16 cellular contexts compared by ENCODE assay signal in the genomic region with DNA sequence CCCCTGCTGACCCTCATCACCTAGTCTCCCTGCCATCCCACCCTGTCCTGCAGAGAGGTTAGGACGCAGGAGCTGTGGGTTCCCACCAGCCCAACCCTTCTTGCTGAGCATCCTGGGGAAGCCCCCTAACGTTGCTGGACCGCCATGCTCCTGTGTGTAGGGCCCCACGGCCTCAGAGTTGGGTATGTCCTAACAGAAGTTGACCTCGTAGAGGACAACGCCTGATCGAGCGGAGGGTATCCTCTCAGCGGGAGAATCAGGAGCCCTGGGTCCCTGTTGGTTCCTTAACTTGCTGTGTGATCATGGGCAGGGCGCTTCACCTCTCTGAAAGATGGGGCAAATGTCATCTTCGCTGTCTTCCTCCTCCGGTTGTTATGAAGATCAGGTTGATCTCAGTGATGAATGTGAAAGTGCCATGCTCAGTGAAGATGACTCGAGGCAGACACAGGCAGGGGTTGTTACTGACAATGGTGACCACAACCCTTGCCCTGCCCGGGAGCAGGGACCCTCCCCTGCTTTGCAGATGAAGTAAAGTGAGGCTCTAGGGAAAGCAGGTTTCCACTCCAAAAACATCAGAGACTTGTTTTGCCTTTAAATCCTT. TPM values are rescaled to one million over a fixed set of nuclear protein-coding genes. Genes with fewer than 3 reads are reported as not detected.
DNase-seq lines count a peak whose midpoint lies in the region; ATAC-seq and TF ChIP-seq lines count a peak whose summit lies in the region.
"Had no signal": no experiment of that assay in that cellular context is flagged by ENCODE, and none has a peak within 500 bp of the region (broad histone marks: within the 10 kb centered on the region; RNA-seq: fewer than 3 reads in every experiment).

No MANE protein-coding gene starts in this region.

- peaks cover 4% of the 10 kb centered on the region for H3K9me3 Mint-ChIP-seq in activated CD4-positive, alpha-beta memory T cell treated with anti-CD3 and anti-CD28 coated beads, Interleukin-2, amount 10 ng/mL, durations not matched to agents 7 days and 5 days
- no peaks in the 10 kb centered on the region for H3K9me3 Mint-ChIP-seq in osteocyte (ENCODE audit: unreplicated experiment)

- no peaks in the 10 kb centered on the region for H3K27me3 Mint-ChIP-seq in activated CD4-positive, alpha-beta memory T cell treated with anti-CD3 and anti-CD28 coated beads, Interleukin-2, amount 10 ng/mL, durations not matched to agents 7 days and 5 days
- peaks cover 11% of the 10 kb centered on the region for H3K27me3 Mint-ChIP-seq in osteocyte (ENCODE audit: unreplicated experiment)

- peak overlapping the region; percentile 96 for H3K27ac Mint-ChIP-seq in activated CD4-positive, alpha-beta memory T cell treated with anti-CD3 and anti-CD28 coated beads, Interleukin-2, amount 10 ng/mL, durations not matched to agents 7 days and 5 days
- no peak overlapping the region for H3K27ac Mint-ChIP-seq in osteocyte (ENCODE audit: unreplicated experiment)
- H3K27ac Mint-ChIP-seq: WTC11 had no signal

- CTCF ChIA-PET in activated CD4-positive, alpha-beta memory T cell treated with anti-CD3 and anti-CD28 coated beads, Interleukin-2, amount 10 ng/mL, durations not matched to agents 7 days and 5 days (lab: Charles Lee), result interaction anchor here (0.6 to 4.5 kb wide), 13 partner anchors 10 to 108 kb away, joined by 3 to 53 read pairs (median 4); a partner anchor contains a TSS

- peaks cover 65% of the 10 kb centered on the region for H3K4me1 Mint-ChIP-seq in activated CD4-positive, alpha-beta memory T cell treated with anti-CD3 and anti-CD28 coated beads, Interleukin-2, amount 10 ng/mL, durations not matched to agents 7 days and 5 days
- H3K4me1 Mint-ChIP-seq in osteocyte (ENCODE audit: unreplicated experiment), result peaks cover under 1% of the 10 kb centered on the region
- H3K4me1 Mint-ChIP-seq: WTC11 had no signal

- no peak for ATAC-seq in omental fat pad (ENCODE audit: low FRiP score)
- ATAC-seq: WTC11 had no signal

- DNase-seq in activated CD4-positive, alpha-beta T cell treated with anti-CD3 and anti-CD28 coated beads for 4 hours, result peak; percentile 38 to 40
- DNase-seq in activated CD4-positive, alpha-beta T cell treated with anti-CD3 and anti-CD28 coated beads, Interleukin-2, amount 50 U/mL, for 4 hours, result no peak
- peak; percentile 56 for DNase-seq in activated CD4-positive, alpha-beta memory T cell treated with anti-CD3 and anti-CD28 coated beads, Interleukin-2, amount 10 ng/mL, durations not matched to agents 7 days and 5 days
- DNase-seq in central memory CD4-positive, alpha-beta T cell, result peak; percentile 55
- peak; percentile 55 for DNase-seq in stimulated activated CD8-positive, alpha-beta memory T cell treated with anti-CD3 and anti-CD28 coated beads, Interleukin-4, amount 100 ng/mL, for 48 hours
- DNase-seq in omental fat pad (ENCODE audit: low spot score) (no peak), osteocyte (ENCODE audit: extremely low spot score, unreplicated experiment) (no peak), midbrain (lab: John Stamatoyannopoulos, UW) (no peak)
- DNase-seq: adrenal gland, erythroblast, NCI-H1092, NCI-H446 treated with DMSO at 0.1 percent for 48 hours, SK-N-SH had no signal

- POLR2A ChIA-PET in activated CD4-positive, alpha-beta memory T cell treated with anti-CD3 and anti-CD28 coated beads, Interleukin-2, amount 10 ng/mL, durations not matched to agents 7 days and 5 days (lab: Charles Lee), result interaction anchor here (0.8 to 14.3 kb wide), 20 partner anchors 7 to 103 kb away, joined by 3 to 228 read pairs (median 42); a partner anchor contains a TSS

- peak overlapping the region; percentile 82 for H3K4me3 Mint-ChIP-seq in activated CD4-positive, alpha-beta memory T cell treated with anti-CD3 and anti-CD28 coated beads, Interleukin-2, amount 10 ng/mL, durations not matched to agents 7 days and 5 days
- no peak overlapping the region for H3K4me3 Mint-ChIP-seq in osteocyte (ENCODE audit: unreplicated experiment)
- H3K4me3 Mint-ChIP-seq: WTC11 had no signal

- peaks cover 16% of the 10 kb centered on the region for H3K36me3 Mint-ChIP-seq in activated CD4-positive, alpha-beta memory T cell treated with anti-CD3 and anti-CD28 coated beads, Interleukin-2, amount 10 ng/mL, durations not matched to agents 7 days and 5 days (ENCODE audit: low read depth)
- no peaks in the 10 kb centered on the region for H3K36me3 Mint-ChIP-seq in osteocyte (ENCODE audit: unreplicated experiment)
- H3K36me3 Mint-ChIP-seq: WTC11 had no signal

- TF ChIP-seq CTCF in omental fat pad (IDR thresholded peaks at IDR 0.05), result no peak
- TF ChIP-seq CTCF in osteocyte (IDR thresholded peaks at IDR 0.05), result no peak

RNA-seq across cellular contexts. Expression of a gene that starts 19.3 kb away (rescaled TPM):
- 100 to 1,000 TPM; 359 to 373 TPM for total RNA-seq in activated CD4-positive, alpha-beta memory T cell treated with anti-CD3 and anti-CD28 coated beads, Interleukin-2, amount 10 ng/mL, durations not matched to agents 7 days and 5 days
- total RNA-seq in omental fat pad (1 to 10 TPM in 3 of 4 donors, under 1 TPM in 1; 0.37 to 5.4 (median 2.0) TPM), osteocyte (not detected in 2 replicates)
- total RNA-seq: A172, G401 had no signal

Comparison
In these comparisons a context has a peak if more than half of its experiments do, and no peak if none do; other contexts are left out.
1. DNase-seq: peak in activated CD4-positive, alpha-beta T cell treated with anti-CD3 and anti-CD28 coated beads for 4 hours (2 of 2), activated CD4-positive, alpha-beta memory T cell treated with anti-CD3 and anti-CD28 coated beads, Interleukin-2, amount 10 ng/mL, durations not matched to agents 7 days and 5 days (single experiment), central memory CD4-positive, alpha-beta T cell (single experiment) and stimulated activated CD8-positive, alpha-beta memory T cell treated with anti-CD3 and anti-CD28 coated beads, Interleukin-4, amount 100 ng/mL, for 48 hours (single experiment); none in activated CD4-positive, alpha-beta T cell treated with anti-CD3 and anti-CD28 coated beads, Interleukin-2, amount 50 U/mL, for 4 hours (0 of 2), omental fat pad (single experiment), osteocyte (single experiment) and midbrain (single experiment).
2. RNA of a gene that starts 19.3 kb away (total RNA-seq): 359 to 373 TPM in activated CD4-positive, alpha-beta memory T cell treated with anti-CD3 and anti-CD28 coated beads, Interleukin-2, amount 10 ng/mL, durations not matched to agents 7 days and 5 days; 0.37 to 5.4 TPM in omental fat pad and not detected in osteocyte; every median in the first group is over 10 times any median in the second.